2 cellular contexts compared by ENCODE assay signal in genomic region chr5:605090-605489, GRCh38.
TF ChIP-seq lines count a peak whose summit lies in the region.

No MANE protein-coding gene starts in this region.

TF ChIP-seq in K562, 482 proteins besides CTCF, POLR2A, EP300 and RAD21:
- TF ChIP-seq ZFP36 (IDR thresholded peaks at IDR 0.05; ENCODE audit: low read depth, low read length, partially characterized antibody), result peak; percentile 56

TF ChIP-seq in HepG2, 621 proteins besides CTCF, POLR2A, EP300 and RAD21:
- peak; percentile 97 for TF ChIP-seq ZSCAN22 (CRISPR knock-in tag; IDR thresholded peaks at IDR 0.05)
